Comparison of ENCODE assay signal across 1 cellular context in genomic region chr10:94607111-94607510, GRCh38.
TF ChIP-seq lines count a peak whose summit lies in the region.

No MANE protein-coding gene starts in this region.

TF ChIP-seq in GM12878, 131 proteins besides CTCF, POLR2A, EP300 and RAD21 (continued from another document and continues in another):
- TF ChIP-seq CUX1 (IDR thresholded peaks at IDR 0.05; ENCODE audit: insufficient replicate concordance, low read depth, low read length) (peak; percentile 35), EED (IDR thresholded peaks at IDR 0.05; ENCODE audit: low read depth) (0 out of 2 replicates have a peak, but pooled peaks have one; percentile 25), BCL3 (IDR thresholded peaks at IDR 0.05; ENCODE audit: borderline replicate concordance, insufficient read depth, low read depth, low read length, poor library complexity, severe bottlenecking) (no peak), HDAC6 (IDR thresholded peaks at IDR 0.05; ENCODE audit: unreplicated experiment) (no peak), GABPA (IDR thresholded peaks at IDR 0.05; ENCODE audit: low read depth) (peak; percentile 67), TCF7 (IDR thresholded peaks at IDR 0.05; ENCODE audit: borderline replicate concordance) (peak; percentile 55; the same call in 1 of the 2 replicates), CBX5 (IDR thresholded peaks at IDR 0.05; ENCODE audit: low read depth) (0 out of 2 replicates have a peak, but pooled peaks have one; percentile 54), ZBED1 (IDR thresholded peaks at IDR 0.05; ENCODE audit: borderline replicate concordance) (peak; percentile 96), ATF7 (IDR thresholded peaks at IDR 0.05; ENCODE audit: low read depth) (peak; percentile 65), CEBPZ (IDR thresholded peaks at IDR 0.05; ENCODE audit: low read depth, low read length) (no peak), IRF4 (IDR thresholded peaks at IDR 0.05; ENCODE audit: low read depth, low read length) (peak; percentile 64; the same call in 1 of the 2 replicates), ETV6 (conservative IDR thresholded peaks at IDR 0.05 in 1 of 2, IDR thresholded peaks at IDR 0.05 in 1 of 2; ENCODE audit: borderline replicate concordance in 1 of 2, low read depth in 1 of 2) (peak in 1 of 2 experiments; percentile 54; a peak in 1 of 4 replicates), REST (IDR thresholded peaks at IDR 0.05; ENCODE audit: low read depth, low read length) (no peak), SPI1 (IDR thresholded peaks at IDR 0.05; ENCODE audit: borderline replicate concordance, insufficient read depth, low read depth, low read length) (peak; percentile 46; the same call in 1 of the 2 replicates), ZZZ3 (IDR thresholded peaks at IDR 0.05; ENCODE audit: control insufficient read depth, insufficient read length, low read depth) (no peak), LARP7 (IDR thresholded peaks at IDR 0.05) (no peak), JUNB (IDR thresholded peaks at IDR 0.05) (peak; percentile 96), E4F1 (IDR thresholded peaks at IDR 0.05; ENCODE audit: borderline replicate concordance, partially characterized antibody) (no peak), TBL1XR1 (IDR thresholded peaks at IDR 0.05; ENCODE audit: low read depth, low read length) (no peak), MTA2 (IDR thresholded peaks at IDR 0.05; ENCODE audit: low read depth) (peak; percentile 90), CEBPB (IDR thresholded peaks at IDR 0.05; ENCODE audit: borderline replicate concordance in 1 of 2, low read depth in 2 of 2, low read length in 2 of 2) (peak in 1 of 2 experiments; percentile 76; a peak in 1 of 4 replicates), PBX3 (IDR thresholded peaks at IDR 0.05; ENCODE audit: insufficient replicate concordance, low read depth, low read length) (no peak), ZNF217 (IDR thresholded peaks at IDR 0.05) (peak; percentile 93), IKZF2 (IDR thresholded peaks at IDR 0.05) (peak; percentile 88 to 93), MEF2B (IDR thresholded peaks at IDR 0.05; ENCODE audit: partially characterized antibody, poor library complexity, severe bottlenecking) (peak; percentile 45), MTA3 (IDR thresholded peaks at IDR 0.05; ENCODE audit: borderline replicate concordance, low read length) (peak; percentile 72), SREBF1 (IDR thresholded peaks at IDR 0.05; ENCODE audit: low read length) (no peak), TCF12 (IDR thresholded peaks at IDR 0.05; ENCODE audit: low read depth, low read length) (peak; percentile 61; the same call in 1 of the 2 replicates), TCF3 (IDR thresholded peaks at IDR 0.05; ENCODE audit: borderline replicate concordance, insufficient read depth, low read depth, low read length) (0 out of 2 replicates have a peak, but pooled peaks have one; percentile 22), BCL11A (IDR thresholded peaks at IDR 0.05; ENCODE audit: low read depth, low read length) (peak; percentile 78; the same call in 1 of the 2 replicates), RFX5 (IDR thresholded peaks at IDR 0.05; ENCODE audit: low read depth, low read length) (no peak), NFIC (IDR thresholded peaks at IDR 0.05; ENCODE audit: low read depth, low read length) (peak; percentile 95), DPF2 (IDR thresholded peaks at IDR 0.05) (peak; percentile 90), ZNF24 (IDR thresholded peaks at IDR 0.05) (peak; percentile 53; the same call in 1 of the 2 replicates), RELB (IDR thresholded peaks at IDR 0.05; ENCODE audit: low read depth) (peak; percentile 75; the same call in 1 of the 2 replicates), FOXM1 (IDR thresholded peaks at IDR 0.05; ENCODE audit: low read depth, low read length) (peak; percentile 94), NR2C2 (IDR thresholded peaks at IDR 0.05; ENCODE audit: borderline replicate concordance, control insufficient read depth, insufficient read length, low read depth) (no peak), CREB1 (IDR thresholded peaks at IDR 0.05; ENCODE audit: low read depth) (0 out of 2 replicates have a peak, but pooled peaks have one; percentile 16), JUND (IDR thresholded peaks at IDR 0.05; ENCODE audit: low read depth, low read length) (no peak)
